In the genomic region with DNA sequence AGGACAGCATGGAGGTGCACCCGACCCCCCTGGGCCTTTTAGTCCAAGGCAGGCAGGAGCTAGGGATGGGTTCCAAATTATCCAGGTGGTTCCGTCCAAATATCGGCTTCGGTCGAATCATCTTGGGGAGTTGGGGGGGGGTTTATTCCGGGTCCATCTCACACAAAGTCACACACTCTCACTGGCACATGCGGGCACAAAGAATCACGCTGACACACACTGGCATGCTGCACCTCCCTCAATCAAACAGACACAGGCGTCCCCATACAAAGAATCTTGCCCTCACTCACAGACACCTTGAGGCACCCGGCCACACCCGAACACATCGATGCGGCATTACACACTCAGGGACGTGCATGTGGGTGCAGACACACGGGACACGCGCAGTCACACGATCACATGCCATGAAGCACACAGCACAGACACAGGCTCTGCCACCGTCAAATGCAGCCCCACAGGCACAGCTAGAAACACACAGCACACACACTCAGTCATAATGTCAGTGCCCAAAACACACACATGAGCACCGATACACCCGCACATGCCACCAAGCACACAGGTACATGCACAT, we compare ENCODE assay signal across 13 cellular contexts. TPM values are rescaled to one million over a fixed set of nuclear protein-coding genes. Genes with fewer than 3 reads are reported as not detected.
DNase-seq lines count a peak whose midpoint lies in the region; ATAC-seq and TF ChIP-seq lines count a peak whose summit lies in the region.
"Had no signal": no experiment of that assay in that cellular context is flagged by ENCODE, and none has a peak within 500 bp of the region (broad histone marks: within the 10 kb centered on the region; RNA-seq: fewer than 3 reads in every experiment).

No MANE protein-coding gene starts in this region.

- no peaks in the 10 kb centered on the region for H3K9me3 ChIP-seq in heart left ventricle
- no peaks in the 10 kb centered on the region for H3K9me3 ChIP-seq in neural progenitor cell (ENCODE audit: low read depth)
- H3K9me3 ChIP-seq in upper lobe of left lung = no peaks in the 10 kb centered on the region
- no peaks in the 10 kb centered on the region for H3K9me3 ChIP-seq in BE2C
- H3K9me3 ChIP-seq: Caco-2, mucosa of descending colon had no signal

- H4K20me1 ChIP-seq in neural progenitor cell (ENCODE audit: low read depth) = peaks cover 16% of the 10 kb centered on the region

- H3K79me2 ChIP-seq in neural progenitor cell (ENCODE audit: low read depth) = no peaks in the 10 kb centered on the region

- no peak overlapping the region for H3K4me2 ChIP-seq in neural progenitor cell

- H3K36me3 ChIP-seq in heart left ventricle = peaks cover 0 to 17% (median 6%) of the 10 kb centered on the region in 9 donors
- H3K36me3 ChIP-seq in neural progenitor cell = no peaks in the 10 kb centered on the region
- H3K36me3 ChIP-seq in upper lobe of left lung = peaks cover 0 to 2% (median 0%) of the 10 kb centered on the region in 4 donors
- no peaks in the 10 kb centered on the region for H3K36me3 ChIP-seq in BE2C

- H3K4me1 ChIP-seq in heart left ventricle = peaks cover 0 to 82% (median 39%) of the 10 kb centered on the region in 12 donors
- H3K4me1 ChIP-seq in neural progenitor cell = no peaks in the 10 kb centered on the region
- H3K4me1 ChIP-seq in upper lobe of left lung = peaks cover 37 to 92% (median 82%) of the 10 kb centered on the region in 4 donors
- H3K4me1 ChIP-seq in BE2C = no peaks in the 10 kb centered on the region
- H3K4me1 ChIP-seq: Caco-2 had no signal

- no peak for DNase-seq in heart left ventricle
- no peak for DNase-seq in cardiac septum (ENCODE audit: low spot score)
- no peak for DNase-seq in coronary artery (ENCODE audit: low spot score)
- DNase-seq in neural progenitor cell (ENCODE audit: low spot score) = no peak
- DNase-seq in upper lobe of left lung = no peak
- DNase-seq in SIG-M5 treated with dmso at 0.1 percent for 504 hours (lab: John Stamatoyannopoulos, UW; ENCODE audit: unreplicated experiment) = no peak
- DNase-seq in BE2C = no peak
- DNase-seq: Caco-2 had no signal

- no peaks in the 10 kb centered on the region for H3K27me3 ChIP-seq in heart left ventricle
- peaks cover 100% of the 10 kb centered on the region for H3K27me3 ChIP-seq in neural progenitor cell
- no peaks in the 10 kb centered on the region for H3K27me3 ChIP-seq in upper lobe of left lung
- no peaks in the 10 kb centered on the region for H3K27me3 ChIP-seq in BE2C

- H3F3A ChIP-seq in neural progenitor cell (ENCODE audit: low read depth) = no peaks in the 10 kb centered on the region

- peaks cover 6% of the 10 kb centered on the region for H3K4me1 Mint-ChIP-seq in neural progenitor cell
- H3K4me1 Mint-ChIP-seq: WTC11 had no signal

- peak overlapping the region; percentile 12 for H3K4me3 Mint-ChIP-seq in neural progenitor cell
- H3K4me3 Mint-ChIP-seq: activated naive CD8-positive, alpha-beta T cell; IgD-negative memory B cell; WTC11 had no signal

- no peak overlapping the region for H2AFZ ChIP-seq in neural progenitor cell (replicated peaks)

- intact Hi-C loops in heart left ventricle (cut with DNase I) (loop anchor here in 2 of 10 donors (2.0 to 5.0 kb wide), 2 partner anchors 16 to 59 kb away; no protein-coding TSS in a partner anchor), cardiac septum (cut with DNase I) (no loop called here)

- no peak overlapping the region for H3K9ac ChIP-seq in neural progenitor cell

- 59 to 87% (median 71%) methylated on average over 21 of the region's 21 CpGs for WGBS in heart left ventricle, 4 donors
- WGBS in upper lobe of left lung, 2 donors = 60 to 77% methylated on average over 9 to 20 of the region's 21 CpGs

- H3K27ac ChIP-seq in heart left ventricle = peak overlapping the region; percentile 80 to 97 (median 92)
- H3K27ac ChIP-seq in coronary artery = peak overlapping the region; percentile 95 to 98
- H3K27ac ChIP-seq in neural progenitor cell = no peak overlapping the region
- peak overlapping the region; percentile 85 to 94 (median 92) for H3K27ac ChIP-seq in upper lobe of left lung

- H3K27ac Mint-ChIP-seq in neural progenitor cell = no peak overlapping the region
- H3K27ac Mint-ChIP-seq: activated naive CD8-positive, alpha-beta T cell; WTC11 had no signal

- no peak for TF ChIP-seq EP300 in upper lobe of left lung (IDR thresholded peaks at IDR 0.05)

- TF ChIP-seq POLR2A in heart left ventricle (IDR thresholded peaks at IDR 0.05) = no peak
- TF ChIP-seq POLR2A in upper lobe of left lung (IDR thresholded peaks at IDR 0.05) = no peak

- TF ChIP-seq CTCF in heart left ventricle (IDR thresholded peaks at IDR 0.05) = no peak
- no peak for TF ChIP-seq CTCF in coronary artery (IDR thresholded peaks at IDR 0.05)
- TF ChIP-seq CTCF in neural progenitor cell (IDR thresholded peaks at IDR 0.05) = no peak
- no peak for TF ChIP-seq CTCF in upper lobe of left lung (IDR thresholded peaks at IDR 0.05)
- no peak for TF ChIP-seq CTCF in BE2C (IDR thresholded peaks at IDR 0.05; ENCODE audit: low read depth, low read length)

- H3K4me3 ChIP-seq in heart left ventricle = peak overlapping the region in 11 of 12 donors; percentile 8 to 51 (median 38)
- H3K4me3 ChIP-seq in coronary artery = peak overlapping the region; percentile 69
- no peak overlapping the region for H3K4me3 ChIP-seq in neural progenitor cell
- H3K4me3 ChIP-seq in upper lobe of left lung = peak overlapping the region in 2 of 4 donors; percentile 28 to 42
- H3K4me3 ChIP-seq in BE2C (ENCODE audit: low read depth, low read length) = no peak overlapping the region
- H3K4me3 ChIP-seq: mucosa of descending colon had no signal

- H3K9me3 Mint-ChIP-seq in neural progenitor cell = peaks cover 5% of the 10 kb centered on the region
- H3K9me3 Mint-ChIP-seq: IgD-negative memory B cell, WTC11 had no signal

- H3K36me3 Mint-ChIP-seq in neural progenitor cell = no peaks in the 10 kb centered on the region
- H3K36me3 Mint-ChIP-seq: WTC11 had no signal

- peaks cover 62% of the 10 kb centered on the region for H3K27me3 Mint-ChIP-seq in neural progenitor cell (ENCODE audit: insufficient read depth, low read depth)
- H3K27me3 Mint-ChIP-seq: activated naive CD8-positive, alpha-beta T cell had no signal

- no peak for ATAC-seq in heart left ventricle
- ATAC-seq in upper lobe of left lung (ENCODE audit: low FRiP score in 2 of 2) = no peak
- ATAC-seq in GM19395 (IDR thresholded peaks at IDR 0.05; ENCODE audit: unreplicated experiment) = no peak
- ATAC-seq: mucosa of descending colon, WTC11 had no signal

RNA-seq across cellular contexts. Expression of gene NFIX, which starts 7.8 kb away (rescaled TPM):
- total RNA-seq in heart left ventricle = 100 to 1,000 TPM in 8 of 9 donors, 10 to 100 TPM in 1; 81.4 to 147 (median 122) TPM
- 10 to 100 TPM; 42.1 to 55.2 TPM for polyA plus RNA-seq in heart left ventricle
- total RNA-seq in cardiac septum = 123 TPM
- total RNA-seq in neural progenitor cell (ENCODE audit: low replicate concordance) = 0.06 TPM in 2 replicates
- total RNA-seq in upper lobe of left lung = 100 to 1,000 TPM in 3 of 6 donors, 10 to 100 TPM in 3; 64.0 to 188 (median 107) TPM
- 34.1 TPM for polyA plus RNA-seq in BE2C (2012; ENCODE audit: insufficient read depth, insufficient read length, low read depth)

RNA-seq across cellular contexts. Expression of gene DAND5, which starts 33.7 kb away (rescaled TPM):
- total RNA-seq in heart left ventricle (10 to 100 TPM in 4 of 9 donors, 1 to 10 TPM in 5; 2.9 to 13.6 (median 9.0) TPM), cardiac septum (11.4 TPM), neural progenitor cell (ENCODE audit: low replicate concordance) (0.06 and 0.07 TPM in 2 replicates), upper lobe of left lung (not detected)
- 1 to 10 TPM; 1.4 to 4.7 TPM for polyA plus RNA-seq in heart left ventricle
- 0.25 TPM for polyA plus RNA-seq in BE2C (2012; ENCODE audit: insufficient read depth, insufficient read length, low read depth)
- total RNA-seq: Caco-2 had no signal
- polyA plus RNA-seq: IgD-negative memory B cell had no signal

RNA-seq across cellular contexts. Expression of gene GADD45GIP1, which starts 46.0 kb away (rescaled TPM):
- total RNA-seq in heart left ventricle (10 to 100 TPM; 17.2 to 63.6 (median 27.2) TPM), cardiac septum (23.5 TPM), neural progenitor cell (ENCODE audit: low replicate concordance) (17.1 and 42.2 TPM in 2 replicates), upper lobe of left lung (10 to 100 TPM; 15.3 to 43.8 (median 26.6) TPM)
- polyA plus RNA-seq in heart left ventricle = 100 to 1,000 TPM in 1 of 2 donors, 10 to 100 TPM in 1; 64.9 to 119 TPM
- polyA plus RNA-seq in BE2C (2012; ENCODE audit: insufficient read depth, insufficient read length, low read depth) = 314 TPM

RNA-seq across cellular contexts. Expression of gene RAD23A, which starts 57.4 kb away (rescaled TPM):
- total RNA-seq in heart left ventricle (100 to 1,000 TPM; 130 to 272 (median 161) TPM), cardiac septum (143 TPM), neural progenitor cell (ENCODE audit: low replicate concordance) (37.7 and 54.9 TPM in 2 replicates), upper lobe of left lung (100 to 1,000 TPM in 3 of 6 donors, 10 to 100 TPM in 3; 69.1 to 115 (median 98.8) TPM)
- polyA plus RNA-seq in heart left ventricle = 100 to 1,000 TPM; 186 to 212 TPM
- 407 TPM for polyA plus RNA-seq in BE2C (2012; ENCODE audit: insufficient read depth, insufficient read length, low read depth)

Comparison
In these comparisons a context has a peak if more than half of its experiments do, and no peak if none do; other contexts are left out.
1. H3K4me3 ChIP-seq: peak in heart left ventricle (11 of 12) and coronary artery (single experiment); none in neural progenitor cell (single experiment) and BE2C (single experiment).
2. RNA of gene NFIX, which starts 7.8 kb away (total RNA-seq): 64.0 to 188 TPM in upper lobe of left lung, 123 TPM in cardiac septum (single experiment) and 81.4 to 147 TPM in heart left ventricle; 0.06 TPM in neural progenitor cell; every median in the first group is over 10 times any median in the second.